Comparison of ENCODE assay signal across 22 cellular contexts in the genomic region with DNA sequence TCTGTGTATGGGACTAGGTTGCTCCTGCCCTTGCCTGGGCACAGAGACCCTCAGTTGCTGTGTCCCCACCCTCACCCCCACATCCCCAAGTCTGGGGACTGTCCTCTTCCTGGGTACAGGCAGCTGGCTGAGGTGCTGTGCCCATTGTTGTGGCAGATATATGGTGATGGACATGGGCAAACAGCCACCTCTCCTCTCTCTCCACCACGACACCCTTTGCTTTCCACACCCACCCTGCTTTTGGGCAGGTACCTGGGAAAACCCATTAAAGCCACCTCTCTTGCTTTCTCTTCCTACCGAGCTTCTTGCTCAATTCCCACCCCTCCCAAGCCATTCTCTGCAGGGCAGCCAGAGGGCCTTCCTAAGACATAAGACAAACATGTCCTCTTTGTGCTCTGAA. TPM values are rescaled to one million over a fixed set of nuclear protein-coding genes. Genes with fewer than 3 reads are reported as not detected.
DNase-seq lines count a peak whose midpoint lies in the region; ATAC-seq and TF ChIP-seq lines count a peak whose summit lies in the region.
"Had no signal": no experiment of that assay in that cellular context is flagged by ENCODE, and none has a peak within 500 bp of the region (broad histone marks: within the 10 kb centered on the region; RNA-seq: fewer than 3 reads in every experiment).

No MANE protein-coding gene starts in this region.

- H3K4me1 ChIP-seq in DND-41 (ENCODE audit: insufficient read depth, low read length), result peaks cover 32% of the 10 kb centered on the region

- H3K4me3 Mint-ChIP-seq in activated CD4-positive, alpha-beta T cell treated with anti-CD3 and anti-CD28 coated beads for 36 hours, result no peak overlapping the region
- H3K4me3 Mint-ChIP-seq in activated T-helper 2 cell treated with anti-CD3 and anti-CD28 coated beads, Interferon-gamma antibody, Interleukin-2, Interleukin-4, amounts not matched to agents 10 μg/mL and 5 μg/mL and 100 μg/mL, durations not matched to agents 14 hours and 24 hours and 36 hours (ENCODE audit: low read depth), result no peak overlapping the region
- H3K4me3 Mint-ChIP-seq in naive thymus-derived CD8-positive, alpha-beta T cell, result no peak overlapping the region

- peaks cover 36% of the 10 kb centered on the region for H3K36me3 Mint-ChIP-seq in activated CD4-positive, alpha-beta T cell treated with anti-CD3 and anti-CD28 coated beads for 36 hours (ENCODE audit: low read depth)
- peaks cover 43% of the 10 kb centered on the region for H3K36me3 Mint-ChIP-seq in activated T-helper 2 cell treated with anti-CD3 and anti-CD28 coated beads, Interferon-gamma antibody, Interleukin-2, Interleukin-4, amounts not matched to agents 10 μg/mL and 5 μg/mL and 100 μg/mL, durations not matched to agents 14 hours and 24 hours and 36 hours (ENCODE audit: low read depth)
- peaks cover 3 to 30% (median 11%) of the 10 kb centered on the region in 3 donors for H3K36me3 Mint-ChIP-seq in naive thymus-derived CD8-positive, alpha-beta T cell

- no peak overlapping the region for H3K9ac ChIP-seq in DND-41 (ENCODE audit: low read depth, low read length)
- H3K9ac ChIP-seq: SK-N-SH had no signal

- peaks cover 30% of the 10 kb centered on the region for H3K4me1 Mint-ChIP-seq in activated CD4-positive, alpha-beta T cell treated with anti-CD3 and anti-CD28 coated beads for 36 hours
- H3K4me1 Mint-ChIP-seq in activated T-helper 2 cell treated with anti-CD3 and anti-CD28 coated beads, Interferon-gamma antibody, Interleukin-2, Interleukin-4, amounts not matched to agents 10 μg/mL and 5 μg/mL and 100 μg/mL, durations not matched to agents 14 hours and 24 hours and 36 hours (ENCODE audit: low read depth), result peaks cover 18% of the 10 kb centered on the region
- H3K4me1 Mint-ChIP-seq in naive thymus-derived CD8-positive, alpha-beta T cell, result peaks cover 32 to 49% (median 41%) of the 10 kb centered on the region in 4 donors

- H3K27me3 Mint-ChIP-seq in activated CD4-positive, alpha-beta T cell treated with anti-CD3 and anti-CD28 coated beads for 36 hours, result no peaks in the 10 kb centered on the region
- no peaks in the 10 kb centered on the region for H3K27me3 Mint-ChIP-seq in activated T-helper 2 cell treated with anti-CD3 and anti-CD28 coated beads, Interferon-gamma antibody, Interleukin-2, Interleukin-4, amounts not matched to agents 10 μg/mL and 5 μg/mL and 100 μg/mL, durations not matched to agents 14 hours and 24 hours and 36 hours (ENCODE audit: low read depth)
- H3K27me3 Mint-ChIP-seq in naive thymus-derived CD8-positive, alpha-beta T cell, result no peaks in the 10 kb centered on the region

- peaks cover 24% of the 10 kb centered on the region; the same call in 1 of the 2 replicates for H4K20me1 ChIP-seq in DND-41 (ENCODE audit: insufficient read depth, low read length)

- intact Hi-C loops in activated CD4-positive, alpha-beta T cell treated with anti-CD3 and anti-CD28 coated beads for 36 hours (cut with DNase I, micrococcal nuclease), result loop anchor here (5.0 kb wide), 2 partner anchors 75 to 150 kb away; no protein-coding TSS in a partner anchor
- intact Hi-C loops in activated T-helper 2 cell treated with anti-CD3 and anti-CD28 coated beads, Interferon-gamma antibody, Interleukin-2, Interleukin-4, amounts not matched to agents 10 μg/mL and 5 μg/mL and 100 μg/mL, durations not matched to agents 14 hours and 24 hours and 36 hours (cut with micrococcal nuclease), result loop anchor here (5.0 kb wide), 1 partner anchor 150 kb away; no protein-coding TSS in a partner anchor

- H3K4me2 ChIP-seq in DND-41 (ENCODE audit: insufficient read depth, low read length), result peak overlapping the region; percentile 18; the same call in 1 of the 2 replicates
- H3K4me2 ChIP-seq: PC-9, SK-N-SH had no signal

- peaks cover 33% of the 10 kb centered on the region for H3K79me2 ChIP-seq in DND-41 (ENCODE audit: insufficient read depth, low read length)

- ATAC-seq in activated CD4-positive, alpha-beta T cell treated with anti-CD3 and anti-CD28 coated beads for 36 hours, result no peak
- ATAC-seq in DND-41 (ENCODE audit: insufficient read depth, low read depth), result no peak
- ATAC-seq in naive thymus-derived CD8-positive, alpha-beta T cell, result no peak
- ATAC-seq in GM21786 (IDR thresholded peaks at IDR 0.05; ENCODE audit: unreplicated experiment), result no peak
- no peak for ATAC-seq in HG02642 (IDR thresholded peaks at IDR 0.05; ENCODE audit: poor library complexity, unreplicated experiment)
- ATAC-seq: pancreas had no signal

- H3K9me3 ChIP-seq in DND-41 (ENCODE audit: insufficient read depth, low read length, severe bottlenecking), result no peaks in the 10 kb centered on the region
- H3K9me3 ChIP-seq: pancreas, SK-N-SH, transverse colon had no signal

- H3K9me3 Mint-ChIP-seq in activated CD4-positive, alpha-beta T cell treated with anti-CD3 and anti-CD28 coated beads for 36 hours (ENCODE audit: low read depth), result no peaks in the 10 kb centered on the region
- H3K9me3 Mint-ChIP-seq in activated T-helper 2 cell treated with anti-CD3 and anti-CD28 coated beads, Interferon-gamma antibody, Interleukin-2, Interleukin-4, amounts not matched to agents 10 μg/mL and 5 μg/mL and 100 μg/mL, durations not matched to agents 14 hours and 24 hours and 36 hours, result no peaks in the 10 kb centered on the region
- no peaks in the 10 kb centered on the region for H3K9me3 Mint-ChIP-seq in naive thymus-derived CD8-positive, alpha-beta T cell

- POLR2A ChIA-PET in activated CD4-positive, alpha-beta T cell treated with anti-CD3 and anti-CD28 coated beads for 36 hours (lab: Charles Lee), result no interaction called here
- POLR2A ChIA-PET in naive thymus-derived CD8-positive, alpha-beta T cell (lab: Charles Lee), result interaction anchor here (0.6 to 5.5 kb wide), 5 partner anchors 10 to 99 kb away, joined by 3 to 58 read pairs (median 11); a partner anchor contains a TSS

- no peak overlapping the region for H2AFZ ChIP-seq in DND-41 (ENCODE audit: low read depth, low read length)
- H2AFZ ChIP-seq: PC-9 had no signal

- no peak overlapping the region for H3K27ac ChIP-seq in DND-41 (ENCODE audit: low read length)
- H3K27ac ChIP-seq: pancreas, PC-9 had no signal

- H3K4me3 ChIP-seq in DND-41 (ENCODE audit: low read depth in 1 of 2, low read length in 2 of 2), result no peak overlapping the region
- H3K4me3 ChIP-seq: pancreas, PC-9, transverse colon had no signal

- H3K27ac Mint-ChIP-seq in activated CD4-positive, alpha-beta T cell treated with anti-CD3 and anti-CD28 coated beads for 36 hours, result peak overlapping the region; percentile 69
- H3K27ac Mint-ChIP-seq in activated T-helper 2 cell treated with anti-CD3 and anti-CD28 coated beads, Interferon-gamma antibody, Interleukin-2, Interleukin-4, amounts not matched to agents 10 μg/mL and 5 μg/mL and 100 μg/mL, durations not matched to agents 14 hours and 24 hours and 36 hours, result peak overlapping the region; percentile 55
- peak overlapping the region in 8 of 10 donors; percentile 29 to 84 (median 54) for H3K27ac Mint-ChIP-seq in naive thymus-derived CD8-positive, alpha-beta T cell

- no peak for DNase-seq in activated CD4-positive, alpha-beta T cell treated with anti-CD3 and anti-CD28 coated beads for 36 hours
- no peak for DNase-seq in activated CD4-positive, alpha-beta T cell treated with anti-CD3 and anti-CD28 coated beads, Interleukin-2, amount 50 U/mL, for 48 hours
- no peak for DNase-seq in DND-41
- DNase-seq in activated T-helper 2 cell treated with anti-CD3 and anti-CD28 coated beads, Interferon-gamma antibody, Interleukin-2, Interleukin-4, amounts not matched to agents 10 μg/mL and 5 μg/mL and 100 μg/mL, durations not matched to agents 14 hours and 24 hours and 36 hours (ENCODE audit: low spot score), result no peak
- DNase-seq in naive thymus-derived CD8-positive, alpha-beta T cell, result no peak
- DNase-seq in epidermal melanocyte (ENCODE audit: insufficient read length, low spot score), result no peak
- DNase-seq: 8988T; activated CD8-positive, alpha-beta memory T cell treated with anti-CD3 and anti-CD28 coated beads for 24 hours; central memory CD4-positive, alpha-beta T cell; hypothalamus; KBM-7; midbrain; NCI-H1092 treated with DMSO at 0.1 percent for 48 hours; NCI-H774; PC-9; SK-N-SH; stimulated activated CD4-positive, alpha-beta T cell treated with anti-CD3 and anti-CD28 coated beads, Interleukin-4, amount 100 ng/mL, for 24 hours; stimulated activated CD8-positive, alpha-beta memory T cell treated with anti-CD3 and anti-CD28 coated beads, Interleukin-4, amount 100 ng/mL, for 48 hours; transverse colon had no signal

- peaks cover 32% of the 10 kb centered on the region for H3K36me3 ChIP-seq in DND-41 (ENCODE audit: insufficient read depth, low read length)

- CTCF ChIA-PET in activated CD4-positive, alpha-beta T cell treated with anti-CD3 and anti-CD28 coated beads for 36 hours (lab: Charles Lee), result no interaction called here

- TF ChIP-seq CTCF in DND-41 (IDR thresholded peaks at IDR 0.05; ENCODE audit: borderline replicate concordance, extremely low read depth, low read length, poor library complexity, severe bottlenecking), result no peak

- no peaks in the 10 kb centered on the region for H3K27me3 ChIP-seq in DND-41 (ENCODE audit: insufficient read depth, low read length, poor library complexity)
- H3K27me3 ChIP-seq: pancreas, transverse colon had no signal

RNA-seq across cellular contexts. Expression of a gene that starts 21.7 kb away (rescaled TPM):
- total RNA-seq in activated CD4-positive, alpha-beta T cell treated with anti-CD3 and anti-CD28 coated beads for 36 hours, result 10 to 100 TPM; 24.3 to 35.6 TPM
- 44.4 and 46.8 TPM in 2 replicates for total RNA-seq in activated T-helper 2 cell treated with anti-CD3 and anti-CD28 coated beads, Interferon-gamma antibody, Interleukin-2, Interleukin-4, amounts not matched to agents 10 μg/mL and 5 μg/mL and 100 μg/mL, durations not matched to agents 14 hours and 24 hours and 36 hours
- 10 to 100 TPM; 60.9 to 65.0 TPM for total RNA-seq in naive thymus-derived CD8-positive, alpha-beta T cell
- 100 to 1,000 TPM in 1 of 3 donors, 10 to 100 TPM in 2; 87.0 to 109 (median 90.6) TPM for polyA plus RNA-seq in naive thymus-derived CD8-positive, alpha-beta T cell

RNA-seq across cellular contexts. Expression of a gene that starts 54.9 kb away (rescaled TPM):
- 1 to 10 TPM; 1.1 to 1.2 TPM for total RNA-seq in activated CD4-positive, alpha-beta T cell treated with anti-CD3 and anti-CD28 coated beads for 36 hours
- total RNA-seq in activated T-helper 2 cell treated with anti-CD3 and anti-CD28 coated beads, Interferon-gamma antibody, Interleukin-2, Interleukin-4, amounts not matched to agents 10 μg/mL and 5 μg/mL and 100 μg/mL, durations not matched to agents 14 hours and 24 hours and 36 hours, result 2.0 and 2.6 TPM in 2 replicates
- total RNA-seq in naive thymus-derived CD8-positive, alpha-beta T cell, result 1 to 10 TPM; 7.4 to 8.9 TPM
- 1 to 10 TPM; 1.8 to 3.1 (median 2.1) TPM for polyA plus RNA-seq in naive thymus-derived CD8-positive, alpha-beta T cell

RNA-seq across cellular contexts. Expression of a gene that starts 56.2 kb away (rescaled TPM):
- 1,000 to 10,000 TPM; 1,578 to 1,806 TPM for total RNA-seq in activated CD4-positive, alpha-beta T cell treated with anti-CD3 and anti-CD28 coated beads for 36 hours
- 1,784 and 1,798 TPM in 2 replicates for total RNA-seq in activated T-helper 2 cell treated with anti-CD3 and anti-CD28 coated beads, Interferon-gamma antibody, Interleukin-2, Interleukin-4, amounts not matched to agents 10 μg/mL and 5 μg/mL and 100 μg/mL, durations not matched to agents 14 hours and 24 hours and 36 hours
- 100 to 1,000 TPM; 724 to 751 TPM for total RNA-seq in naive thymus-derived CD8-positive, alpha-beta T cell
- 1,000 to 10,000 TPM; 1,803 to 2,753 (median 2,352) TPM for polyA plus RNA-seq in naive thymus-derived CD8-positive, alpha-beta T cell
